In genomic region chr12:53485955-53486729, GRCh38 we compare ENCODE assay signal across 1 cellular context.
TF ChIP-seq lines count a peak whose summit lies in the region.

No MANE protein-coding gene starts in this region.

TF ChIP-seq in K562, 482 proteins besides CTCF, POLR2A, EP300 and RAD21:
- TF ChIP-seq HNRNPH1 (optimal IDR thresholded peaks at IDR 0.05; ENCODE audit: low read depth, low read length): no peak
- no peak for TF ChIP-seq DLX4 (CRISPR knock-in tag; IDR thresholded peaks at IDR 0.05)
- no peak for TF ChIP-seq ZNF232 (CRISPR knock-in tag; IDR thresholded peaks at IDR 0.05)
- no peak for TF ChIP-seq EHMT2 (IDR thresholded peaks at IDR 0.05)
- TF ChIP-seq NFXL1 (CRISPR knock-in tag; IDR thresholded peaks at IDR 0.05): no peak
- TF ChIP-seq, protein P1, sequence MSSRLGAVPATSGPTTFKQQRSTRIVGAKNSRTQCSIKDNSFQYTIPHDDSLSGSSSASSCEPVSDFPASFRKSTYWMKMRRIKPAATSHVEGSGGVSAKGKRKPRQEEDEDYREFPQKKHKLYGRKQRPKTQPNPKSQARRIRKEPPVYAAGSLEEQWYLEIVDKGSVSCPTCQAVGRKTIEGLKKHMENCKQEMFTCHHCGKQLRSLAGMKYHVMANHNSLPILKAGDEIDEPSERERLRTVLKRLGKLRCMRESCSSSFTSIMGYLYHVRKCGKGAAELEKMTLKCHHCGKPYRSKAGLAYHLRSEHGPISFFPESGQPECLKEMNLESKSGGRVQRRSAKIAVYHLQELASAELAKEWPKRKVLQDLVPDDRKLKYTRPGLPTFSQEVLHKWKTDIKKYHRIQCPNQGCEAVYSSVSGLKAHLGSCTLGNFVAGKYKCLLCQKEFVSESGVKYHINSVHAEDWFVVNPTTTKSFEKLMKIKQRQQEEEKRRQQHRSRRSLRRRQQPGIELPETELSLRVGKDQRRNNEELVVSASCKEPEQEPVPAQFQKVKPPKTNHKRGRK (tag; IDR thresholded peaks at IDR 0.05): no peak
- no peak for TF ChIP-seq CBX3 (IDR thresholded peaks at IDR 0.05; ENCODE audit: borderline replicate concordance in 1 of 2, low read length in 2 of 2)
- TF ChIP-seq POLR2AphosphoS5 (IDR thresholded peaks at IDR 0.05; ENCODE audit: control insufficient read depth, insufficient read depth, low read depth, low read length): 0 out of 2 replicates have a peak, but pooled peaks have one; percentile 4
- no peak for TF ChIP-seq ELF4 (CRISPR knock-in tag; IDR thresholded peaks at IDR 0.05)
- peak; percentile 36; the same call in 1 of the 2 replicates for TF ChIP-seq POLR2AphosphoS2 (IDR thresholded peaks at IDR 0.05; ENCODE audit: low read length)
